Comparison of ENCODE assay signal across 1 cellular context in genomic region chr3:48694610-48695051, GRCh38.
TF ChIP-seq lines count a peak whose summit lies in the region.

No MANE protein-coding gene starts in this region.

TF ChIP-seq in H1, 55 proteins besides CTCF, POLR2A, EP300 and RAD21:
- TF ChIP-seq ASH2L (IDR thresholded peaks at IDR 0.05; ENCODE audit: low read length) (no peak), CEBPB (IDR thresholded peaks at IDR 0.05; ENCODE audit: low read depth, low read length) (no peak), GABPA (IDR thresholded peaks at IDR 0.05; ENCODE audit: borderline replicate concordance, insufficient read depth, low read length) (no peak), JUND (IDR thresholded peaks at IDR 0.05; ENCODE audit: low read length) (no peak), SIRT6 (IDR thresholded peaks at IDR 0.05; ENCODE audit: low read length) (no peak), HDAC2 (IDR thresholded peaks at IDR 0.05; ENCODE audit: borderline replicate concordance in 1 of 2, low read depth in 2 of 2, low read length in 2 of 2) (no peak), TAF7 (optimal IDR thresholded peaks at IDR 0.05; ENCODE audit: borderline replicate concordance, low read depth, low read length) (no peak), HDAC6 (IDR thresholded peaks at IDR 0.05; ENCODE audit: low read depth, low read length) (no peak), SRF (IDR thresholded peaks at IDR 0.05; ENCODE audit: low read depth, low read length) (no peak), CHD1 (IDR thresholded peaks at IDR 0.05; ENCODE audit: low read depth, low read length) (no peak), SIN3A (conservative IDR thresholded peaks at IDR 0.05 in 1 of 2, IDR thresholded peaks at IDR 0.05 in 1 of 2; ENCODE audit: low read depth in 1 of 2, low read length in 2 of 2) (no peak), CTBP2 (IDR thresholded peaks at IDR 0.05; ENCODE audit: borderline replicate concordance, insufficient read depth, insufficient read length, low read length) (no peak), TEAD4 (IDR thresholded peaks at IDR 0.05; ENCODE audit: low read depth, low read length) (no peak), TBP (IDR thresholded peaks at IDR 0.05; ENCODE audit: low read depth, low read length) (no peak), MAX (IDR thresholded peaks at IDR 0.05) (no peak)
